In genomic region chr2:73823916-73824523, GRCh38 we compare ENCODE assay signal across 8 cellular contexts. TPM values are rescaled to one million over a fixed set of nuclear protein-coding genes. Genes with fewer than 3 reads are reported as not detected.
DNase-seq lines count a peak whose midpoint lies in the region; ATAC-seq, FAIRE-seq and TF ChIP-seq lines count a peak whose summit lies in the region.

No MANE protein-coding gene starts in this region.

- intact Hi-C loops in tibial artery (cut with DNase I; ENCODE audit: low total_unique reads) = loop anchor here (10.0 kb wide), 3 partner anchors 101 to 511 kb away; partner anchors contain the start of gene DGUOK

- H3K27me3 ChIP-seq in astrocyte (ENCODE audit: insufficient read depth, low read length) (peaks cover 14% of the 10 kb centered on the region), tibial artery (no peaks in the 10 kb centered on the region)

- H3K9me3 Mint-ChIP-seq in astrocyte (ENCODE audit: unreplicated experiment) = no peaks in the 10 kb centered on the region

- DNase-seq in DMS 273 (lab: John Stamatoyannopoulos, UW; ENCODE audit: unreplicated experiment) = peak; percentile 80
- peak; percentile 26 for DNase-seq in HPDE6-E6E7 (ENCODE audit: extremely low spot score)
- peak; percentile 69 for DNase-seq in NCI-H748 (lab: John Stamatoyannopoulos, UW; ENCODE audit: unreplicated experiment)
- peak; percentile 70 for DNase-seq in astrocyte (ENCODE audit: low read depth)
- DNase-seq in tibial artery = no peak
- no peak for DNase-seq in cerebellar nuclear complex (lab: John Stamatoyannopoulos, UW)

- ATAC-seq in GM21381 (IDR thresholded peaks at IDR 0.05; ENCODE audit: unreplicated experiment) = no peak

- H3K36me3 Mint-ChIP-seq in astrocyte (ENCODE audit: low read depth, unreplicated experiment) = no peaks in the 10 kb centered on the region

- FAIRE-seq in astrocyte (lab: Jason Lieb, UNC) (peak; percentile 59), islet of Langerhans (lab: Jason Lieb, UNC) (peak; percentile 90)

- H3K36me3 ChIP-seq in astrocyte (ENCODE audit: insufficient read depth, low read length) = no peaks in the 10 kb centered on the region
- no peaks in the 10 kb centered on the region for H3K36me3 ChIP-seq in tibial artery

- no peak overlapping the region for H3K27ac ChIP-seq in astrocyte (ENCODE audit: low read depth, low read length)
- H3K27ac ChIP-seq in tibial artery = no peak overlapping the region

- H3K4me1 ChIP-seq in astrocyte (ENCODE audit: insufficient read depth, low read length) = no peaks in the 10 kb centered on the region
- peaks cover 0 to 12% (median 5%) of the 10 kb centered on the region in 4 donors for H3K4me1 ChIP-seq in tibial artery

- H3K4me3 ChIP-seq in astrocyte (ENCODE audit: insufficient read depth, low read depth, low read length) = no peak overlapping the region
- H3K4me3 ChIP-seq in tibial artery = no peak overlapping the region

- TF ChIP-seq CTCF in astrocyte (IDR thresholded peaks at IDR 0.05; ENCODE audit: insufficient read depth, low read depth, low read length) = peak; percentile 94
- TF ChIP-seq CTCF in tibial artery (IDR thresholded peaks at IDR 0.05) = peak; percentile 74 to 82

- no peak overlapping the region for H3K9ac ChIP-seq in astrocyte (ENCODE audit: low read length)

- H3K27me3 Mint-ChIP-seq in astrocyte (ENCODE audit: low read depth, unreplicated experiment) = peaks cover 2% of the 10 kb centered on the region

- H3K4me3 Mint-ChIP-seq in astrocyte (ENCODE audit: unreplicated experiment) = no peak overlapping the region

- no peaks in the 10 kb centered on the region for H4K20me1 ChIP-seq in astrocyte (ENCODE audit: insufficient read depth, low read length)

- no peak overlapping the region for H3K27ac Mint-ChIP-seq in astrocyte (ENCODE audit: unreplicated experiment)

- H3K79me2 ChIP-seq in astrocyte (ENCODE audit: insufficient read depth, low read length) = no peaks in the 10 kb centered on the region

- H3K9me3 ChIP-seq in astrocyte (ENCODE audit: insufficient read depth, low read depth, low read length) = no peaks in the 10 kb centered on the region
- H3K9me3 ChIP-seq in tibial artery = no peaks in the 10 kb centered on the region

- H3K4me1 Mint-ChIP-seq in astrocyte (ENCODE audit: low read depth, unreplicated experiment) = peaks cover 4% of the 10 kb centered on the region

- H2AFZ ChIP-seq in astrocyte (ENCODE audit: low read depth, low read length) = no peak overlapping the region

- no peak overlapping the region for H3K4me2 ChIP-seq in astrocyte (ENCODE audit: low read length)

RNA-seq across cellular contexts. Expression of gene STAMBP, which starts 4.7 kb away (rescaled TPM):
- total RNA-seq in astrocyte = 46.1 and 46.5 TPM in 2 replicates

RNA-seq across cellular contexts. Expression of gene C2orf78, which starts 40.0 kb away (rescaled TPM):
- total RNA-seq in astrocyte = not detected in 2 replicates

RNA-seq across cellular contexts. Expression of gene DUSP11, which starts 44.1 kb away (rescaled TPM):
- total RNA-seq in astrocyte = 38.3 and 39.6 TPM in 2 replicates

Comparison
In these comparisons a context has a peak if more than half of its experiments do, and no peak if none do; other contexts are left out.
1. DNase-seq: peak in DMS 273 (single experiment), HPDE6-E6E7 (single experiment), NCI-H748 (single experiment) and astrocyte (single experiment); none in tibial artery (0 of 2) and cerebellar nuclear complex (0 of 2).